In genomic region chr1:164017239-164017638, GRCh38 we compare ENCODE assay signal across 28 cellular contexts.
"Had no signal": no experiment of that assay in that cellular context is flagged by ENCODE, and none has a peak within 500 bp of the region (broad histone marks: within the 10 kb centered on the region; RNA-seq: fewer than 3 reads in every experiment).

No MANE protein-coding gene starts in this region.

- DNase-seq: dermis blood vessel endothelial cell; effector memory CD4-positive, alpha-beta T cell; erythroblast; esophagus squamous epithelium; foreskin melanocyte; glutamatergic neuron; heart right ventricle; hypothalamus; immature natural killer cell; islet precursor cell; left ventricle myocardium superior; lower lobe of right lung; small intestine; stimulated activated CD4-positive, alpha-beta T cell treated with anti-CD3 and anti-CD28 coated beads, Interleukin-2, amount 100 ng/mL, for 24 hours; stimulated activated CD4-positive, alpha-beta T cell treated with anti-CD3 and anti-CD28 coated beads, Interleukin-4, amount 100 ng/mL, for 24 hours; stimulated activated naive CD8-positive, alpha-beta T cell treated with anti-CD3 and anti-CD28 coated beads, Interleukin-15, Interleukin-2, amounts not matched to agents 100 U/mL and 50 U/mL, for 24 hours; substantia nigra; testis; tibial artery had no signal

- H3K36me3 Mint-ChIP-seq: immature natural killer cell; stimulated activated memory B cell treated with anti-CD40 and anti-IgM and Interleukin-4, amounts not matched to agents 10 μg/mL and 1 μg/mL and 100 μg/mL, for 72 hours; type B pancreatic cell had no signal

- H3K9ac ChIP-seq: parathyroid adenoma had no signal

- H3K4me3 Mint-ChIP-seq: immature natural killer cell; naive thymus-derived CD8-positive, alpha-beta T cell; neural crest cell; stimulated activated memory B cell treated with anti-CD40 and anti-IgM and Interleukin-4, amounts not matched to agents 10 μg/mL and 1 μg/mL and 100 μg/mL, for 72 hours; type B pancreatic cell had no signal

- H3K4me1 Mint-ChIP-seq: immature natural killer cell; naive thymus-derived CD8-positive, alpha-beta T cell; neural crest cell; stimulated activated memory B cell treated with anti-CD40 and anti-IgM and Interleukin-4, amounts not matched to agents 10 μg/mL and 1 μg/mL and 100 μg/mL, for 72 hours had no signal

- H3K27me3 ChIP-seq: esophagus squamous epithelium, heart right ventricle, right lobe of liver, testis, tibial artery had no signal

- H3K27ac ChIP-seq: coronary artery, esophagus squamous epithelium, heart right ventricle, lower lobe of right lung, parathyroid adenoma, right lobe of liver, testis, tibial artery had no signal

- H3K27me3 Mint-ChIP-seq: naive thymus-derived CD8-positive, alpha-beta T cell; progenitor cell of endocrine pancreas; stimulated activated memory B cell treated with anti-CD40 and anti-IgM and Interleukin-4, amounts not matched to agents 10 μg/mL and 1 μg/mL and 100 μg/mL, for 72 hours; type B pancreatic cell had no signal

- H3K27ac Mint-ChIP-seq: immature natural killer cell; naive thymus-derived CD8-positive, alpha-beta T cell; progenitor cell of endocrine pancreas; stimulated activated memory B cell treated with anti-CD40 and anti-IgM and Interleukin-4, amounts not matched to agents 10 μg/mL and 1 μg/mL and 100 μg/mL, for 72 hours; type B pancreatic cell had no signal

- H3K4me1 ChIP-seq: esophagus squamous epithelium, heart right ventricle, lower lobe of right lung, parathyroid adenoma, right lobe of liver, testis, tibial artery had no signal

- FAIRE-seq: endothelial cell of umbilical vein had no signal

- ATAC-seq: heart right ventricle; left ventricle myocardium superior; lower lobe of right lung; naive thymus-derived CD8-positive, alpha-beta T cell; stimulated activated memory B cell treated with anti-CD40 and anti-IgM and Interleukin-4, amounts not matched to agents 10 μg/mL and 1 μg/mL and 100 μg/mL, for 72 hours; stimulated activated naive CD8-positive, alpha-beta T cell treated with anti-CD3 and anti-CD28 coated beads, Interleukin-15, Interleukin-2, amounts not matched to agents 100 U/mL and 50 U/mL, for 24 hours had no signal

- H3K36me3 ChIP-seq: esophagus squamous epithelium, heart right ventricle, lower lobe of right lung, right lobe of liver, tibial artery had no signal

- H3K4me3 ChIP-seq: coronary artery, esophagus squamous epithelium, heart right ventricle, lower lobe of right lung, right lobe of liver, testis, tibial artery had no signal

- H3K9me3 ChIP-seq: right lobe of liver, testis had no signal
